ENCODE assay signal across 8 cellular contexts in genomic region chr11:6576471-6577373, GRCh38. TPM values are rescaled to one million over a fixed set of nuclear protein-coding genes. Genes with fewer than 3 reads are reported as not detected.
DNase-seq lines count a peak whose midpoint lies in the region; ATAC-seq and TF ChIP-seq lines count a peak whose summit lies in the region.

No MANE protein-coding gene starts in this region.

- intact Hi-C loops in CD4-positive, alpha-beta memory T cell (cut with micrococcal nuclease) = no loop called here

- no peaks in the 10 kb centered on the region for H3K36me3 Mint-ChIP-seq in endothelial cell (ENCODE audit: low read depth, unreplicated experiment)
- peaks cover 17 to 20% of the 10 kb centered on the region in 2 donors for H3K36me3 Mint-ChIP-seq in CD4-positive, alpha-beta memory T cell

- no peak for ATAC-seq in GM18498 (IDR thresholded peaks at IDR 0.05; ENCODE audit: unreplicated experiment)

- no peaks in the 10 kb centered on the region for H3K9me3 Mint-ChIP-seq in endothelial cell (ENCODE audit: unreplicated experiment)
- H3K9me3 Mint-ChIP-seq in CD4-positive, alpha-beta memory T cell = no peaks in the 10 kb centered on the region

- peaks cover 17% of the 10 kb centered on the region for H3K4me1 Mint-ChIP-seq in endothelial cell (ENCODE audit: unreplicated experiment)
- H3K4me1 Mint-ChIP-seq in CD4-positive, alpha-beta memory T cell = peaks cover 0 to 7% (median 3%) of the 10 kb centered on the region in 4 donors

- TF ChIP-seq CTCF in endothelial cell (IDR thresholded peaks at IDR 0.05; ENCODE audit: unreplicated experiment) = no peak

- CTCF ChIA-PET in CD4-positive, alpha-beta memory T cell (lab: Charles Lee; ENCODE audit: partially characterized antibody) = no interaction called here

- no peak overlapping the region for H3K27ac Mint-ChIP-seq in endothelial cell (ENCODE audit: unreplicated experiment)
- no peak overlapping the region for H3K27ac Mint-ChIP-seq in CD4-positive, alpha-beta memory T cell

- peaks cover 2% of the 10 kb centered on the region for H3K27me3 Mint-ChIP-seq in endothelial cell (ENCODE audit: unreplicated experiment)
- H3K27me3 Mint-ChIP-seq in CD4-positive, alpha-beta memory T cell = no peaks in the 10 kb centered on the region

- no peak overlapping the region for H3K4me3 ChIP-seq in CD4-positive, alpha-beta memory T cell (ENCODE audit: low read length in 2 of 2)

- POLR2A ChIA-PET in CD4-positive, alpha-beta memory T cell (lab: Charles Lee; ENCODE audit: partially characterized antibody) = no interaction called here

- no peaks in the 10 kb centered on the region for H3K9me3 ChIP-seq in CD4-positive, alpha-beta memory T cell (ENCODE audit: control insufficient read depth in 1 of 2, low read length in 2 of 2)

- no peaks in the 10 kb centered on the region for H3K27me3 ChIP-seq in CD4-positive, alpha-beta memory T cell (ENCODE audit: insufficient read depth, low read length)

- DNase-seq in Ammon's horn (ENCODE audit: low spot score) (peak; percentile 95), NCI-H1694 (lab: John Stamatoyannopoulos, UW) (peak; percentile 68), cerebellum (ENCODE audit: low spot score) (peak; percentile 43), midbrain (lab: John Stamatoyannopoulos, UW) (peak; percentile 92), endothelial cell (ENCODE audit: low spot score) (no peak), kidney glomerular epithelial cell (lab: John Stamatoyannopoulos, UW) (no peak)
- DNase-seq in CD4-positive, alpha-beta memory T cell = no peak

- no peak overlapping the region for H3K27ac ChIP-seq in CD4-positive, alpha-beta memory T cell (ENCODE audit: low read depth, low read length)

- H3K4me1 ChIP-seq in CD4-positive, alpha-beta memory T cell (ENCODE audit: insufficient read depth, low read length) = no peaks in the 10 kb centered on the region

- no peaks in the 10 kb centered on the region for H3K36me3 ChIP-seq in CD4-positive, alpha-beta memory T cell (ENCODE audit: insufficient read depth, low read length)

- no peak overlapping the region for H3K4me3 Mint-ChIP-seq in endothelial cell (ENCODE audit: unreplicated experiment)
- H3K4me3 Mint-ChIP-seq in CD4-positive, alpha-beta memory T cell = no peak overlapping the region

RNA-seq across cellular contexts. Expression of gene RRP8, which starts 26.7 kb away (rescaled TPM):
- total RNA-seq in cerebellum = 16.9 TPM
- total RNA-seq in endothelial cell (ENCODE audit: unreplicated experiment) = 14.6 TPM
- 10 to 100 TPM; 29.9 to 36.0 TPM for total RNA-seq in CD4-positive, alpha-beta memory T cell
- polyA plus RNA-seq in CD4-positive, alpha-beta memory T cell = 10 to 100 TPM; 19.5 to 28.4 TPM

RNA-seq across cellular contexts. Expression of gene ILK, which starts 26.9 kb away (rescaled TPM):
- 45.5 TPM for total RNA-seq in cerebellum
- 183 TPM for total RNA-seq in endothelial cell (ENCODE audit: unreplicated experiment)
- total RNA-seq in CD4-positive, alpha-beta memory T cell = 100 to 1,000 TPM; 131 to 132 TPM
- 100 to 1,000 TPM; 121 to 129 TPM for polyA plus RNA-seq in CD4-positive, alpha-beta memory T cell

RNA-seq across cellular contexts. Expression of gene TAF10, which starts 35.3 kb away (rescaled TPM):
- total RNA-seq in cerebellum = 11.3 TPM
- 62.2 TPM for total RNA-seq in endothelial cell (ENCODE audit: unreplicated experiment)
- 100 to 1,000 TPM; 116 to 120 TPM for total RNA-seq in CD4-positive, alpha-beta memory T cell
- polyA plus RNA-seq in CD4-positive, alpha-beta memory T cell = 100 to 1,000 TPM; 171 to 367 TPM

RNA-seq across cellular contexts. Expression of gene TPP1, which starts 42.5 kb away (rescaled TPM):
- total RNA-seq in cerebellum (19.1 TPM), endothelial cell (ENCODE audit: unreplicated experiment) (52.9 TPM)
- total RNA-seq in CD4-positive, alpha-beta memory T cell = 100 to 1,000 TPM; 194 to 198 TPM
- 100 to 1,000 TPM; 103 to 144 TPM for polyA plus RNA-seq in CD4-positive, alpha-beta memory T cell

Comparison
In these comparisons a context has a peak if more than half of its experiments do, and no peak if none do; other contexts are left out.
1. DNase-seq: peak in Ammon's horn (single experiment), NCI-H1694 (single experiment), cerebellum (single experiment) and midbrain (single experiment); none in endothelial cell (single experiment), CD4-positive, alpha-beta memory T cell (0 of 5) and kidney glomerular epithelial cell (single experiment).